1 cellular context compared by ENCODE assay signal in the genomic region with DNA sequence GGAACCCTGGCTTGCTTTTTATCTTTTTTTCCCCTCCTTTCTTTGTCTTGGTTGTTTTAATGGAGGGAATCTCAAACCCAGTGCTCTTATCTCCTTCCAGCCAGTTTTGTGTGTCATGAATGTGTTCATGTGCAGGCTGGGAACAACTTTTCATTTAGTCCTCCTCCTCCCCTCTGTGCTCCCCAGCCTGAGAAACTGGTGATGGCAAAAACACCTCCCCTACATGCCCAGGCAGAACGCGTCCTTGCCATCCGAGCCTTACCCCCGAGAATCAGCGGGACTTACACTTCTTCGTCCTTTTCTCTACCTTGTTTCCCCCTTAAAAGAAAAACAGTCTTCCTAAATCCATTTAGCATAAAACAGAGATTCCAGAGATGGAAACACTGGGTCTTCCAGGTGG.
TF ChIP-seq lines count a peak whose summit lies in the region.

No MANE protein-coding gene starts in this region.

TF ChIP-seq in WTC11, 78 proteins besides CTCF, POLR2A, EP300 and RAD21 (continued from another document):
- TF ChIP-seq, protein P1, sequence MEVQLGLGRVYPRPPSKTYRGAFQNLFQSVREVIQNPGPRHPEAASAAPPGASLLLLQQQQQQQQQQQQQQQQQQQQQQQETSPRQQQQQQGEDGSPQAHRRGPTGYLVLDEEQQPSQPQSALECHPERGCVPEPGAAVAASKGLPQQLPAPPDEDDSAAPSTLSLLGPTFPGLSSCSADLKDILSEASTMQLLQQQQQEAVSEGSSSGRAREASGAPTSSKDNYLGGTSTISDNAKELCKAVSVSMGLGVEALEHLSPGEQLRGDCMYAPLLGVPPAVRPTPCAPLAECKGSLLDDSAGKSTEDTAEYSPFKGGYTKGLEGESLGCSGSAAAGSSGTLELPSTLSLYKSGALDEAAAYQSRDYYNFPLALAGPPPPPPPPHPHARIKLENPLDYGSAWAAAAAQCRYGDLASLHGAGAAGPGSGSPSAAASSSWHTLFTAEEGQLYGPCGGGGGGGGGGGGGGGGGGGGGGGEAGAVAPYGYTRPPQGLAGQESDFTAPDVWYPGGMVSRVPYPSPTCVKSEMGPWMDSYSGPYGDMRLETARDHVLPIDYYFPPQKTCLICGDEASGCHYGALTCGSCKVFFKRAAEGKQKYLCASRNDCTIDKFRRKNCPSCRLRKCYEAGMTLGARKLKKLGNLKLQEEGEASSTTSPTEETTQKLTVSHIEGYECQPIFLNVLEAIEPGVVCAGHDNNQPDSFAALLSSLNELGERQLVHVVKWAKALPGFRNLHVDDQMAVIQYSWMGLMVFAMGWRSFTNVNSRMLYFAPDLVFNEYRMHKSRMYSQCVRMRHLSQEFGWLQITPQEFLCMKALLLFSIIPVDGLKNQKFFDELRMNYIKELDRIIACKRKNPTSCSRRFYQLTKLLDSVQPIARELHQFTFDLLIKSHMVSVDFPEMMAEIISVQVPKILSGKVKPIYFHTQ (CRISPR knock-in tag; IDR thresholded peaks at IDR 0.05) = no peak
- TF ChIP-seq ZNF416 (CRISPR knock-in tag; IDR thresholded peaks at IDR 0.05) (no peak), E2F5 (CRISPR knock-in tag; IDR thresholded peaks at IDR 0.05) (no peak), ZBTB21 (CRISPR knock-in tag; IDR thresholded peaks at IDR 0.05; ENCODE audit: borderline replicate concordance) (no peak), SMAD4 (CRISPR knock-in tag; IDR thresholded peaks at IDR 0.05) (no peak), NFYB (CRISPR knock-in tag; conservative IDR thresholded peaks at IDR 0.05; ENCODE audit: low read depth) (no peak), E2F4 (CRISPR knock-in tag; IDR thresholded peaks at IDR 0.05; ENCODE audit: borderline replicate concordance, low read depth) (no peak), OVOL2 (CRISPR knock-in tag; IDR thresholded peaks at IDR 0.05; ENCODE audit: borderline replicate concordance) (no peak), FOXK1 (CRISPR knock-in tag; IDR thresholded peaks at IDR 0.05) (no peak), ELF4 (CRISPR knock-in tag; IDR thresholded peaks at IDR 0.05; ENCODE audit: low read depth) (no peak), CBFB (CRISPR knock-in tag; IDR thresholded peaks at IDR 0.05; ENCODE audit: low read depth) (no peak)
- TF ChIP-seq, protein P2, sequence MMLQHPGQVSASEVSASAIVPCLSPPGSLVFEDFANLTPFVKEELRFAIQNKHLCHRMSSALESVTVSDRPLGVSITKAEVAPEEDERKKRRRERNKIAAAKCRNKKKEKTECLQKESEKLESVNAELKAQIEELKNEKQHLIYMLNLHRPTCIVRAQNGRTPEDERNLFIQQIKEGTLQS (CRISPR knock-in tag; conservative IDR thresholded peaks at IDR 0.05) = no peak
- TF ChIP-seq, protein P3, sequence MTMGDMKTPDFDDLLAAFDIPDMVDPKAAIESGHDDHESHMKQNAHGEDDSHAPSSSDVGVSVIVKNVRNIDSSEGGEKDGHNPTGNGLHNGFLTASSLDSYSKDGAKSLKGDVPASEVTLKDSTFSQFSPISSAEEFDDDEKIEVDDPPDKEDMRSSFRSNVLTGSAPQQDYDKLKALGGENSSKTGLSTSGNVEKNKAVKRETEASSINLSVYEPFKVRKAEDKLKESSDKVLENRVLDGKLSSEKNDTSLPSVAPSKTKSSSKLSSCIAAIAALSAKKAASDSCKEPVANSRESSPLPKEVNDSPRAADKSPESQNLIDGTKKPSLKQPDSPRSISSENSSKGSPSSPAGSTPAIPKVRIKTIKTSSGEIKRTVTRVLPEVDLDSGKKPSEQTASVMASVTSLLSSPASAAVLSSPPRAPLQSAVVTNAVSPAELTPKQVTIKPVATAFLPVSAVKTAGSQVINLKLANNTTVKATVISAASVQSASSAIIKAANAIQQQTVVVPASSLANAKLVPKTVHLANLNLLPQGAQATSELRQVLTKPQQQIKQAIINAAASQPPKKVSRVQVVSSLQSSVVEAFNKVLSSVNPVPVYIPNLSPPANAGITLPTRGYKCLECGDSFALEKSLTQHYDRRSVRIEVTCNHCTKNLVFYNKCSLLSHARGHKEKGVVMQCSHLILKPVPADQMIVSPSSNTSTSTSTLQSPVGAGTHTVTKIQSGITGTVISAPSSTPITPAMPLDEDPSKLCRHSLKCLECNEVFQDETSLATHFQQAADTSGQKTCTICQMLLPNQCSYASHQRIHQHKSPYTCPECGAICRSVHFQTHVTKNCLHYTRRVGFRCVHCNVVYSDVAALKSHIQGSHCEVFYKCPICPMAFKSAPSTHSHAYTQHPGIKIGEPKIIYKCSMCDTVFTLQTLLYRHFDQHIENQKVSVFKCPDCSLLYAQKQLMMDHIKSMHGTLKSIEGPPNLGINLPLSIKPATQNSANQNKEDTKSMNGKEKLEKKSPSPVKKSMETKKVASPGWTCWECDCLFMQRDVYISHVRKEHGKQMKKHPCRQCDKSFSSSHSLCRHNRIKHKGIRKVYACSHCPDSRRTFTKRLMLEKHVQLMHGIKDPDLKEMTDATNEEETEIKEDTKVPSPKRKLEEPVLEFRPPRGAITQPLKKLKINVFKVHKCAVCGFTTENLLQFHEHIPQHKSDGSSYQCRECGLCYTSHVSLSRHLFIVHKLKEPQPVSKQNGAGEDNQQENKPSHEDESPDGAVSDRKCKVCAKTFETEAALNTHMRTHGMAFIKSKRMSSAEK (CRISPR knock-in tag; IDR thresholded peaks at IDR 0.05; ENCODE audit: borderline replicate concordance) = no peak
